24 cellular contexts compared by ENCODE assay signal in the genomic region with DNA sequence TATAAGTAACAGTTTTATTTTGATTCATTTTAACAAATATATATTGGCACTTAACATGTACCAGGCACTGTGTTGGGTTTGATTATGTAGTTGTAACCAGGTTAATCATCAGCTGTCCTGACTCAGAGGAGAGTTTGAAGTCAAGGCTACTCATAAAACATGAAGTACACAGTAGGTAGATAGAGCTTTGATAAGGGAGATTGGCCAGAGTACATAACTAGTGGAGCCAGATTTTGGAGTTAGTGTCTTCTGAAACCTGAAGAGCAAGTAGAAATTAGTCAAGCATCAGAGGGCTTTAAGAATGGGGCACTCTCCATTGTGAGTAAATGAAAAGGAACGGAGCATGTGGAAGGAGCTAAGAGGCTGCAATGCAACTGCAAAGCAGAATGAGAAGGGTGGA.
DNase-seq lines count a peak whose midpoint lies in the region; ATAC-seq and TF ChIP-seq lines count a peak whose summit lies in the region.
"Had no signal": no experiment of that assay in that cellular context is flagged by ENCODE, and none has a peak within 500 bp of the region (broad histone marks: within the 10 kb centered on the region; RNA-seq: fewer than 3 reads in every experiment).

No MANE protein-coding gene starts in this region.

- no peaks in the 10 kb centered on the region for H3K9me2 ChIP-seq in OCI-LY7 (ENCODE audit: insufficient read depth, low read length)

- peak; percentile 52 for DNase-seq in LNCaP clone FGC (ENCODE audit: low read depth)
- DNase-seq in neural progenitor cell (ENCODE audit: low spot score) = peak; percentile 43
- no peak for DNase-seq in NCI-H526 (lab: John Stamatoyannopoulos, UW)
- DNase-seq in OCI-LY7 (ENCODE audit: low spot score) = no peak
- no peak for DNase-seq in left lung
- DNase-seq: 8988T; CD8-positive, alpha-beta T cell; DMS153; EL; GM23248; H9; HFFc6; KBM-7; NCI-H1092 treated with DMSO at 0.1 percent for 48 hours; NCI-H2081; NCI-H2171 treated with DMSO at 0.1 percent for 48 hours; NCI-H446; NCI-H526 treated with DMSO at 0.1 percent for 48 hours; SHP77 had no signal

- no peaks in the 10 kb centered on the region for H4K20me1 ChIP-seq in neural progenitor cell (ENCODE audit: low read depth)
- H4K20me1 ChIP-seq in OCI-LY7 (ENCODE audit: insufficient read depth, low read length) = no peaks in the 10 kb centered on the region
- H4K20me1 ChIP-seq: BLaER1 treated with 17β-estradiol and CSF1 and Interleukin-3, amounts not matched to agents 10 nM and 100 nM had no signal

- CTCF ChIA-PET in OCI-LY7 (lab: Charles Lee; ENCODE audit: unreplicated experiment) = no interaction called here

- intact Hi-C loops in OCI-LY7 (cut with micrococcal nuclease; ENCODE audit: unreplicated experiment) (no loop called here), left lung (cut with DNase I) (no loop called here)

- no peaks in the 10 kb centered on the region for H3K27me3 Mint-ChIP-seq in neural progenitor cell (ENCODE audit: insufficient read depth, low read depth)

- ATAC-seq in esophagus mucosa (peak; percentile 42), HG02885 (IDR thresholded peaks at IDR 0.05; ENCODE audit: poor library complexity, unreplicated experiment) (no peak), left lung (no peak)
- ATAC-seq: CD8-positive, alpha-beta T cell had no signal

- H3K4me3 ChIP-seq in LNCaP clone FGC (ENCODE audit: low read depth, low read length) (no peak overlapping the region), neural progenitor cell (no peak overlapping the region), OCI-LY7 (ENCODE audit: low read depth, low read length, poor library complexity, severe bottlenecking) (no peak overlapping the region), left lung (no peak overlapping the region)
- H3K4me3 ChIP-seq: BLaER1 treated with 17β-estradiol and CSF1 and Interleukin-3, amounts not matched to agents 10 nM and 100 nM; GM23248 had no signal

- H3K4me1 Mint-ChIP-seq in neural progenitor cell = peaks cover 17% of the 10 kb centered on the region

- no peaks in the 10 kb centered on the region for H3K27me3 ChIP-seq in neural progenitor cell
- no peaks in the 10 kb centered on the region for H3K27me3 ChIP-seq in left lung
- H3K27me3 ChIP-seq: BLaER1 treated with 17β-estradiol and CSF1 and Interleukin-3, amounts not matched to agents 10 nM and 100 nM had no signal

- BruUV-seq in OCI-LY7 (replicated peaks; lab: Mats Ljungman, UMichigan) = no TSS peak

- no peak overlapping the region for H3K27ac Mint-ChIP-seq in neural progenitor cell
- H3K27ac Mint-ChIP-seq: CD8-positive, alpha-beta T cell; H9; HFFc6 had no signal

- peak overlapping the region; percentile 13 for H2AFZ ChIP-seq in neural progenitor cell (replicated peaks)
- H2AFZ ChIP-seq in OCI-LY7 (ENCODE audit: low read length) = no peak overlapping the region
- H2AFZ ChIP-seq: GM23248 had no signal

- H3F3A ChIP-seq in neural progenitor cell (ENCODE audit: low read depth) = peaks cover 5% of the 10 kb centered on the region

- TF ChIP-seq CTCF in 22Rv1 (IDR thresholded peaks at IDR 0.05) (no peak), LNCaP clone FGC (IDR thresholded peaks at IDR 0.05; ENCODE audit: control insufficient read depth, extremely low read depth, insufficient read depth) (no peak), neural progenitor cell (IDR thresholded peaks at IDR 0.05) (no peak), OCI-LY7 (conservative IDR thresholded peaks at IDR 0.05; ENCODE audit: low read length) (no peak), left lung (IDR thresholded peaks at IDR 0.05) (no peak)

- H3K4me1 ChIP-seq in neural progenitor cell (peaks cover 36% of the 10 kb centered on the region), OCI-LY7 (ENCODE audit: insufficient read depth, low read length, poor library complexity, severe bottlenecking) (no peaks in the 10 kb centered on the region), left lung (peaks cover 0 to 7% of the 10 kb centered on the region in 2 donors)

- H3K4me2 ChIP-seq in neural progenitor cell = no peak overlapping the region
- no peak overlapping the region for H3K4me2 ChIP-seq in OCI-LY7 (ENCODE audit: low read length)
- H3K4me2 ChIP-seq: BLaER1 treated with 17β-estradiol and CSF1 and Interleukin-3, amounts not matched to agents 10 nM and 100 nM had no signal

- POLR2A ChIA-PET in OCI-LY7 (lab: Charles Lee) = interaction anchor here (2.1 kb wide), 1 partner anchor 13 kb away, joined by 6 read pairs; no protein-coding TSS in a partner anchor

- H3K9me3 ChIP-seq in neural progenitor cell (ENCODE audit: low read depth) (no peaks in the 10 kb centered on the region), OCI-LY7 (ENCODE audit: low read length) (no peaks in the 10 kb centered on the region), left lung (no peaks in the 10 kb centered on the region)
- H3K9me3 ChIP-seq: BLaER1 treated with 17β-estradiol and CSF1 and Interleukin-3, amounts not matched to agents 10 nM and 100 nM had no signal

- H3K79me2 ChIP-seq in neural progenitor cell (ENCODE audit: low read depth) (no peaks in the 10 kb centered on the region), OCI-LY7 (ENCODE audit: insufficient read depth, low read depth, low read length) (no peaks in the 10 kb centered on the region)

- no peaks in the 10 kb centered on the region for H3K36me3 ChIP-seq in neural progenitor cell
- no peaks in the 10 kb centered on the region for H3K36me3 ChIP-seq in OCI-LY7 (ENCODE audit: insufficient read depth, low read length)
- H3K36me3 ChIP-seq in left lung = no peaks in the 10 kb centered on the region
- H3K36me3 ChIP-seq: BLaER1 treated with 17β-estradiol and CSF1 and Interleukin-3, amounts not matched to agents 10 nM and 100 nM had no signal

- no peaks in the 10 kb centered on the region for H3K36me3 Mint-ChIP-seq in neural progenitor cell
- H3K36me3 Mint-ChIP-seq: CD8-positive, alpha-beta T cell had no signal

- H3K4me3 Mint-ChIP-seq in neural progenitor cell = no peak overlapping the region
- H3K4me3 Mint-ChIP-seq: CD8-positive, alpha-beta T cell; H9; HFFc6 had no signal

- H3K9ac ChIP-seq in neural progenitor cell = no peak overlapping the region
- H3K9ac ChIP-seq: BLaER1 treated with 17β-estradiol and CSF1 and Interleukin-3, amounts not matched to agents 10 nM and 100 nM; GM23248 had no signal

- H3K9me3 Mint-ChIP-seq in neural progenitor cell = no peaks in the 10 kb centered on the region
- H3K9me3 Mint-ChIP-seq: CD8-positive, alpha-beta T cell; H9; HFFc6 had no signal

- H3K27ac ChIP-seq in 22Rv1 (peak overlapping the region; percentile 84), neural progenitor cell (no peak overlapping the region), OCI-LY7 (ENCODE audit: low read depth, low read length, poor library complexity, severe bottlenecking) (no peak overlapping the region), left lung (no peak overlapping the region)
- H3K27ac ChIP-seq: BLaER1 treated with 17β-estradiol and CSF1 and Interleukin-3, amounts not matched to agents 10 nM and 100 nM; GM23248; HL-60 had no signal

Comparison
In these comparisons a context has a peak if more than half of its experiments do, and no peak if none do; other contexts are left out.
1. DNase-seq: peak in LNCaP clone FGC (single experiment) and neural progenitor cell (single experiment); none in NCI-H526 (0 of 2), OCI-LY7 (single experiment) and left lung (0 of 2).